Comparison of ENCODE assay signal across 17 cellular contexts in genomic region chr2:134461511-134461910, GRCh38.
A peak's percentile ranks its signal among the peaks of the same experiment; 100 is the strongest.
DNase-seq lines count a peak whose midpoint lies in the region; ATAC-seq, FAIRE-seq and TF ChIP-seq lines count a peak whose summit lies in the region.
"Had no signal": no experiment of that assay in that cellular context is flagged by ENCODE, and none has a peak within 500 bp of the region (broad histone marks: within the 10 kb centered on the region; RNA-seq: fewer than 3 reads in every experiment).

No MANE protein-coding gene starts in this region.

- H3K36me3 ChIP-seq in ovary: no peaks in the 10 kb centered on the region
- H3K36me3 ChIP-seq: vagina had no signal

- FAIRE-seq in RCC 7860 (lab: Jason Lieb, UNC): no peak

- peaks cover under 1% of the 10 kb centered on the region for H3K36me3 Mint-ChIP-seq in stimulated activated memory B cell treated with anti-CD40 and anti-IgM and Interleukin-4, amounts not matched to agents 10 μg/mL and 1 μg/mL and 100 μg/mL, for 72 hours
- no peaks in the 10 kb centered on the region for H3K36me3 Mint-ChIP-seq in natural killer cell
- H3K36me3 Mint-ChIP-seq: activated CD8-positive, alpha-beta memory T cell treated with anti-CD3 and anti-CD28 coated beads, Interleukin-2, amount 10 ng/mL, durations not matched to agents 7 days and 5 days; activated naive CD8-positive, alpha-beta T cell treated with anti-CD3 and anti-CD28 coated beads, Interleukin-2, amount 10 ng/mL, durations not matched to agents 7 days and 5 days; mesothelial cell of epicardium had no signal

- H3K9me3 ChIP-seq in ovary: no peaks in the 10 kb centered on the region
- H3K9me3 ChIP-seq: heart right ventricle, vagina had no signal

- H3K27me3 ChIP-seq in foreskin keratinocyte (peaks cover 4% of the 10 kb centered on the region), ovary (no peaks in the 10 kb centered on the region)
- H3K27me3 ChIP-seq: heart right ventricle, vagina had no signal

- no peak overlapping the region for H3K27ac ChIP-seq in foreskin keratinocyte
- no peak overlapping the region for H3K27ac ChIP-seq in ovary
- H3K27ac ChIP-seq: heart right ventricle, vagina had no signal

- no peak for TF ChIP-seq POLR2A in ovary (IDR thresholded peaks at IDR 0.05)

- H3K4me1 Mint-ChIP-seq in stimulated activated memory B cell treated with anti-CD40 and anti-IgM and Interleukin-4, amounts not matched to agents 10 μg/mL and 1 μg/mL and 100 μg/mL, for 72 hours: peaks cover 24% of the 10 kb centered on the region
- peaks cover 0 to 14% of the 10 kb centered on the region in 2 donors for H3K4me1 Mint-ChIP-seq in natural killer cell
- H3K4me1 Mint-ChIP-seq: activated naive CD8-positive, alpha-beta T cell treated with anti-CD3 and anti-CD28 coated beads, Interleukin-2, amount 10 ng/mL, durations not matched to agents 7 days and 5 days had no signal

- intact Hi-C loops in ovary (cut with DNase I) (loop anchor here in 2 of 4 donors (5.0 to 10.0 kb wide), 2 partner anchors 413 to 441 kb away; no protein-coding TSS in a partner anchor), natural killer cell (cut with micrococcal nuclease) (no loop called here)

- ATAC-seq in foreskin keratinocyte (peak; percentile 35), HG02852 (IDR thresholded peaks at IDR 0.05; ENCODE audit: unreplicated experiment) (no peak), natural killer cell (no peak)
- ATAC-seq in stimulated activated memory B cell treated with anti-CD40 and anti-IgM and Interleukin-4, amounts not matched to agents 10 μg/mL and 1 μg/mL and 100 μg/mL, for 72 hours: no peak
- ATAC-seq: activated CD8-positive, alpha-beta memory T cell treated with anti-CD3 and anti-CD28 coated beads, Interleukin-2, amount 10 ng/mL, durations not matched to agents 7 days and 5 days had no signal

- H3K4me3 Mint-ChIP-seq in stimulated activated memory B cell treated with anti-CD40 and anti-IgM and Interleukin-4, amounts not matched to agents 10 μg/mL and 1 μg/mL and 100 μg/mL, for 72 hours: no peak overlapping the region
- H3K4me3 Mint-ChIP-seq in natural killer cell: no peak overlapping the region
- H3K4me3 Mint-ChIP-seq: activated CD8-positive, alpha-beta memory T cell treated with anti-CD3 and anti-CD28 coated beads, Interleukin-2, amount 10 ng/mL, durations not matched to agents 7 days and 5 days; activated naive CD8-positive, alpha-beta T cell treated with anti-CD3 and anti-CD28 coated beads, Interleukin-2, amount 10 ng/mL, durations not matched to agents 7 days and 5 days; mesothelial cell of epicardium had no signal

- no peaks in the 10 kb centered on the region for H3K27me3 Mint-ChIP-seq in stimulated activated memory B cell treated with anti-CD40 and anti-IgM and Interleukin-4, amounts not matched to agents 10 μg/mL and 1 μg/mL and 100 μg/mL, for 72 hours
- H3K27me3 Mint-ChIP-seq in natural killer cell (ENCODE audit: low read depth in 2 of 2): no peaks in the 10 kb centered on the region
- H3K27me3 Mint-ChIP-seq: activated CD8-positive, alpha-beta memory T cell treated with anti-CD3 and anti-CD28 coated beads, Interleukin-2, amount 10 ng/mL, durations not matched to agents 7 days and 5 days; activated naive CD8-positive, alpha-beta T cell treated with anti-CD3 and anti-CD28 coated beads, Interleukin-2, amount 10 ng/mL, durations not matched to agents 7 days and 5 days had no signal

- peak overlapping the region; percentile 73 for H3K27ac Mint-ChIP-seq in stimulated activated memory B cell treated with anti-CD40 and anti-IgM and Interleukin-4, amounts not matched to agents 10 μg/mL and 1 μg/mL and 100 μg/mL, for 72 hours
- peak overlapping the region in 1 of 2 donors; percentile 36 for H3K27ac Mint-ChIP-seq in natural killer cell
- H3K27ac Mint-ChIP-seq: activated CD8-positive, alpha-beta memory T cell treated with anti-CD3 and anti-CD28 coated beads, Interleukin-2, amount 10 ng/mL, durations not matched to agents 7 days and 5 days; activated naive CD8-positive, alpha-beta T cell treated with anti-CD3 and anti-CD28 coated beads, Interleukin-2, amount 10 ng/mL, durations not matched to agents 7 days and 5 days; mesothelial cell of epicardium had no signal

- H3K4me1 ChIP-seq in foreskin keratinocyte (no peaks in the 10 kb centered on the region), ovary (ENCODE audit: insufficient read depth) (no peaks in the 10 kb centered on the region)
- H3K4me1 ChIP-seq: vagina had no signal

- WGBS in ovary, 3 donors: 70 to 80% (median 74%) methylated on average over 6 of the region's 6 CpGs

- H3K9me3 Mint-ChIP-seq in stimulated activated memory B cell treated with anti-CD40 and anti-IgM and Interleukin-4, amounts not matched to agents 10 μg/mL and 1 μg/mL and 100 μg/mL, for 72 hours: no peaks in the 10 kb centered on the region
- no peaks in the 10 kb centered on the region for H3K9me3 Mint-ChIP-seq in natural killer cell
- H3K9me3 Mint-ChIP-seq: activated naive CD8-positive, alpha-beta T cell treated with anti-CD3 and anti-CD28 coated beads, Interleukin-2, amount 10 ng/mL, durations not matched to agents 7 days and 5 days; mesothelial cell of epicardium had no signal

- DNase-seq in NCI-H748 (lab: John Stamatoyannopoulos, UW; ENCODE audit: unreplicated experiment): peak; percentile 6
- no peak for DNase-seq in NCI-H748 treated with DMSO at 0.1 percent for 48 hours (lab: John Stamatoyannopoulos, UW)
- DNase-seq in RCC 7860 (ENCODE audit: low spot score): peak; percentile 40
- DNase-seq in foreskin keratinocyte: peak in 1 of 2 donors; percentile 13
- DNase-seq in ovary: no peak
- DNase-seq in natural killer cell: no peak
- DNase-seq: activated CD8-positive, alpha-beta memory T cell treated with anti-CD3 and anti-CD28 coated beads, Interleukin-2, amount 10 ng/mL, durations not matched to agents 7 days and 5 days; activated naive CD8-positive, alpha-beta T cell treated with anti-CD3 and anti-CD28 coated beads, Interleukin-2, amount 10 ng/mL, durations not matched to agents 7 days and 5 days; DMS79; effector CD4-positive, alpha-beta T cell; heart right ventricle; NCI-H1436; SIG-M5 had no signal

- TF ChIP-seq EP300 in ovary (IDR thresholded peaks at IDR 0.05): no peak

- TF ChIP-seq CTCF in foreskin keratinocyte (conservative IDR thresholded peaks at IDR 0.05): no peak
- TF ChIP-seq CTCF in ovary (IDR thresholded peaks at IDR 0.05): no peak
- TF ChIP-seq CTCF in natural killer cell (IDR thresholded peaks at IDR 0.05): no peak

- no peak overlapping the region for H3K4me3 ChIP-seq in ovary
- H3K4me3 ChIP-seq: heart right ventricle, vagina had no signal

Comparison
In these comparisons a context has a peak if more than half of its experiments do, and no peak if none do; other contexts are left out.
1. DNase-seq: peak in NCI-H748 (single experiment) and RCC 7860 (single experiment); none in NCI-H748 treated with DMSO at 0.1 percent for 48 hours (single experiment), ovary (0 of 5) and natural killer cell (single experiment).